12 cellular contexts compared by ENCODE assay signal in the genomic region with DNA sequence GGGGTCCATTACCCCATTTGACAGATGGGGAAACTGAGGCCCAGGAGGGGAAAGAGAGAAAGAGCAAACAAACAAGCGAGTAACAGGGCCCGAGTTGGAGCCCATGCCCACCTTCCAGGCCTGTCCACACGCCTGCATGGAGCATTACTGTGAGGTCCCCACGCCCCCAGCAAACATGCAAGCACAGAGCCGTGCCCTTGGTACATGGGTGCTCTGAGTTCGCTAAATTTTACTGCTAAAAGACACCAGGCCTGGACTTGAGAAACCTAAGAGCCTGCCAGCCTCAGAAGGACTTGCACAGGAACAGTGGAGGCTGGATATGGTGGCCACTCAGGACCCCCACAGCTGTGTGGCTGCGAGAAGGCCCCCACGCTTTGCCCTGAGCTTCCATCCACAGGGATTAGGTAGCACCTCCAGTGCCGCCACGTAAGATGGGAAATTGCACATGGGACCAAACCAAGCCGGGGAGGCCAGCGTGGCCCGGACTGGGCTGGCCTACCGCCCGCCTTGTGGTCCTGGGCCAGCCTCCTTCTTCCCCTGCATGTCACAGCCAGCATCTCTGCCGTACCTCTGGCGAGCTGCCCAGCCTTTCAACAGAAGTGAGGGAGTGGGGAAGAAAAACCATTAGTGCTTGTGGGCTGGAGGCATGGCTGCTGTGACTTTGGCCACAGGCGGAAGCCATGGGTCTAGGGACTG. TPM values are rescaled to one million over a fixed set of nuclear protein-coding genes. Genes with fewer than 3 reads are reported as not detected.
DNase-seq lines count a peak whose midpoint lies in the region; ATAC-seq and TF ChIP-seq lines count a peak whose summit lies in the region.
"Had no signal": no experiment of that assay in that cellular context is flagged by ENCODE, and none has a peak within 500 bp of the region (broad histone marks: within the 10 kb centered on the region; RNA-seq: fewer than 3 reads in every experiment).

No MANE protein-coding gene starts in this region.

- ATAC-seq in RWPE2 (ENCODE audit: low read depth) (peak; percentile 23; the same call in 1 of the 3 replicates), HG02970 (IDR thresholded peaks at IDR 0.05; ENCODE audit: low FRiP score, unreplicated experiment) (no peak)

- no peaks in the 10 kb centered on the region for H3K9me3 ChIP-seq in RWPE2 (ENCODE audit: severe bottlenecking)
- no peaks in the 10 kb centered on the region for H3K9me3 ChIP-seq in left ventricle myocardium inferior (replicated peaks)
- no peaks in the 10 kb centered on the region for H3K9me3 ChIP-seq in suprapubic skin

- peaks cover 28% of the 10 kb centered on the region for H3K4me1 ChIP-seq in RWPE2 (ENCODE audit: insufficient read depth, poor library complexity, severe bottlenecking)
- no peaks in the 10 kb centered on the region for H3K4me1 ChIP-seq in left ventricle myocardium inferior
- H3K4me1 ChIP-seq in suprapubic skin = peaks cover 20% of the 10 kb centered on the region

- intact Hi-C loops in left ventricle myocardium inferior (cut with micrococcal nuclease) = no loop called here

- no peak for TF ChIP-seq EP300 in suprapubic skin (IDR thresholded peaks at IDR 0.05)

- DNase-seq in activated CD8-positive, alpha-beta memory T cell treated with anti-CD3 and anti-CD28 coated beads for 24 hours = peak; percentile 33
- DNase-seq in activated CD8-positive, alpha-beta memory T cell treated with anti-CD3 and anti-CD28 coated beads, Interleukin-2, amount 50 U/mL, for 4 hours = no peak
- no peak for DNase-seq in RWPE2 (ENCODE audit: low spot score)
- DNase-seq in left ventricle myocardium inferior = peak; percentile 17
- DNase-seq in suprapubic skin (ENCODE audit: low spot score in 2 of 2) = peak; percentile 56 to 71
- no peak for DNase-seq in NCI-H82 treated with DMSO at 0.1 percent for 48 hours (lab: John Stamatoyannopoulos, UW; ENCODE audit: unreplicated experiment)
- no peak for DNase-seq in SW 1271 (lab: John Stamatoyannopoulos, UW)
- DNase-seq: activated CD4-positive, alpha-beta T cell treated with anti-CD3 and anti-CD28 coated beads, Interleukin-2, amount 10 ng/mL, durations not matched to agents 24 days and 14 days; kidney glomerular epithelial cell had no signal

- no peak for TF ChIP-seq POLR2A in suprapubic skin (IDR thresholded peaks at IDR 0.05)

- 29% methylated on average over 13 of the region's 18 CpGs for WGBS in suprapubic skin

- no peaks in the 10 kb centered on the region for H3K27me3 ChIP-seq in RWPE2 (ENCODE audit: insufficient read depth, poor library complexity, severe bottlenecking)
- peaks cover 63% of the 10 kb centered on the region for H3K27me3 ChIP-seq in left ventricle myocardium inferior (ENCODE audit: low read depth)
- peaks cover 25% of the 10 kb centered on the region for H3K27me3 ChIP-seq in suprapubic skin

- H3K36me3 ChIP-seq in RWPE2 (ENCODE audit: low read depth) (no peaks in the 10 kb centered on the region), left ventricle myocardium inferior (no peaks in the 10 kb centered on the region), suprapubic skin (no peaks in the 10 kb centered on the region)

- no peak for TF ChIP-seq CTCF in RWPE2 (IDR thresholded peaks at IDR 0.05; ENCODE audit: poor library complexity, severe bottlenecking)
- no peak for TF ChIP-seq CTCF in left ventricle myocardium inferior (IDR thresholded peaks at IDR 0.05; ENCODE audit: borderline replicate concordance)
- TF ChIP-seq CTCF in suprapubic skin (IDR thresholded peaks at IDR 0.05) = no peak

- H3K27ac ChIP-seq in RWPE2 (ENCODE audit: poor library complexity, severe bottlenecking) (peak overlapping the region; percentile 61), left ventricle myocardium inferior (replicated peaks) (no peak overlapping the region), suprapubic skin (no peak overlapping the region)

- H3K4me3 ChIP-seq in RWPE2 (ENCODE audit: severe bottlenecking) (no peak overlapping the region), left ventricle myocardium inferior (no peak overlapping the region), suprapubic skin (no peak overlapping the region)

RNA-seq across cellular contexts. Expression of gene WNT3A, which starts 7.6 kb away (rescaled TPM):
- total RNA-seq in left ventricle myocardium inferior = not detected
- total RNA-seq in suprapubic skin = 1 to 10 TPM; 2.8 to 6.3 (median 3.8) TPM
- total RNA-seq: activated CD4-positive, alpha-beta T cell treated with anti-CD3 and anti-CD28 coated beads, Interleukin-2, amount 10 ng/mL, durations not matched to agents 24 days and 14 days; omental fat pad; temporal lobe had no signal

Comparison
In these comparisons a context has a peak if more than half of its experiments do, and no peak if none do; other contexts are left out.
1. DNase-seq: peak in activated CD8-positive, alpha-beta memory T cell treated with anti-CD3 and anti-CD28 coated beads for 24 hours (single experiment), left ventricle myocardium inferior (single experiment) and suprapubic skin (2 of 2); none in activated CD8-positive, alpha-beta memory T cell treated with anti-CD3 and anti-CD28 coated beads, Interleukin-2, amount 50 U/mL, for 4 hours (single experiment), RWPE2 (single experiment), NCI-H82 treated with DMSO at 0.1 percent for 48 hours (single experiment) and SW 1271 (0 of 2).